Comparison of ENCODE assay signal across 1 cellular context in the genomic region with DNA sequence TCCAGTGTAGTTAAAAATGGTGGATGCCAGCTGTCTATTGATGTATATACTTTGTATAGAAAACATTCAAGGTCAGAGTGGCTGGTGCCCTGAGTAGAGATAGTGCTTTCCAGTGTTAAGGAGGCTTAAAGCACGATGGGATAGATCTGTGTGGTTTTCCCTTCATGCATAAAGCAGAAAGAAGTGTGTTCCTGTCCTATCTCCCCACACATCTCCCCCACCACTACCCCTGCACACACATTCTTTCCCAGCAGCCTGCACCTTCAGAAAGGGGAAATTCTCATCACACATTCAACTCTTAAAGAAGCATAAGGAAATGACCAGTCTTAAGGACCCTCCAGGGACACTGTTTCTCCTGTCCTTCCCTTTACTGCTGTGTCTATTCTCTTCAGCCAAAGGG.
TF ChIP-seq lines count a peak whose summit lies in the region.

No MANE protein-coding gene starts in this region.

TF ChIP-seq in H1, 55 proteins besides CTCF, POLR2A, EP300 and RAD21:
- TF ChIP-seq RFX5 (IDR thresholded peaks at IDR 0.05; ENCODE audit: borderline replicate concordance, low read depth, low read length) (no peak), KDM5A (IDR thresholded peaks at IDR 0.05; ENCODE audit: low read length) (no peak), FOSL1 (IDR thresholded peaks at IDR 0.05; ENCODE audit: insufficient read depth, low read depth, low read length) (no peak), HDAC2 (IDR thresholded peaks at IDR 0.05; ENCODE audit: borderline replicate concordance in 1 of 2, low read depth in 2 of 2, low read length in 2 of 2) (no peak), E2F6 (IDR thresholded peaks at IDR 0.05) (no peak), SP2 (IDR thresholded peaks at IDR 0.05; ENCODE audit: low read length) (no peak)
